In genomic region chr4:186886759-186887158, GRCh38 we compare ENCODE assay signal across 31 cellular contexts.
DNase-seq lines count a peak whose midpoint lies in the region; ATAC-seq, FAIRE-seq and TF ChIP-seq lines count a peak whose summit lies in the region.
"Had no signal": no experiment of that assay in that cellular context is flagged by ENCODE, and none has a peak within 500 bp of the region (broad histone marks: within the 10 kb centered on the region; RNA-seq: fewer than 3 reads in every experiment).

No MANE protein-coding gene starts in this region.

- H3K36me3 Mint-ChIP-seq in activated T-cell treated with anti-CD3 and anti-CD28 coated beads, Interleukin-2, amount 50 U/mL, for 72 hours (ENCODE audit: insufficient read depth in 2 of 2), result peaks cover 0 to 4% of the 10 kb centered on the region in 2 donors
- H3K36me3 Mint-ChIP-seq: natural killer cell treated with Interleukin-12 subunit alpha and Interleukin-12 subunit beta and Interleukin-15 and Interleukin-18, amount 100 ng/mL, for 72 hours had no signal

- H3K27me3 Mint-ChIP-seq in activated T-cell treated with anti-CD3 and anti-CD28 coated beads, Interleukin-2, amount 50 U/mL, for 72 hours (ENCODE audit: low read depth), result no peaks in the 10 kb centered on the region
- H3K27me3 Mint-ChIP-seq: activated CD8-positive, alpha-beta T cell treated with anti-CD3 and anti-CD28 coated beads for 36 hours; natural killer cell treated with Interleukin-12 subunit alpha and Interleukin-12 subunit beta and Interleukin-15 and Interleukin-18, amount 100 ng/mL, for 72 hours had no signal

- H3K79me2 ChIP-seq in OCI-LY7 (ENCODE audit: insufficient read depth, low read depth, low read length) (no peaks in the 10 kb centered on the region), H1 (ENCODE audit: control insufficient read depth in 1 of 2, insufficient read depth in 2 of 2, low read length in 2 of 2) (peaks cover 0 to 15% of the 10 kb centered on the region in 2 experiments; a peak in 2 of 4 replicates)

- H2BK15ac ChIP-seq in H1 (ENCODE audit: low read length), result no peak overlapping the region

- H3K9ac ChIP-seq in BLaER1 treated with 17β-estradiol and CSF1 and Interleukin-3, amounts not matched to agents 10 nM and 100 nM, result peak overlapping the region in 5 of 11 experiments; percentile 7 to 26 (median 14); a peak in 3 of 22 replicates
- no peak overlapping the region for H3K9ac ChIP-seq in H1 (replicated peaks in 1 of 4; ENCODE audit: extremely low read depth in 1 of 4, low read depth in 3 of 4, low read length in 3 of 4)
- H3K9ac ChIP-seq: GM23248, KMS-11 had no signal

- no peak overlapping the region for H4K5ac ChIP-seq in H1 (ENCODE audit: insufficient read length, low read depth, low read length)

- H4K91ac ChIP-seq in H1 (replicated peaks; ENCODE audit: insufficient read length, low read length), result no peak overlapping the region

- no peak for TF ChIP-seq CTCF in OCI-LY7 (conservative IDR thresholded peaks at IDR 0.05; ENCODE audit: low read length)
- no peak for TF ChIP-seq CTCF in H1 (IDR thresholded peaks at IDR 0.05; ENCODE audit: control extremely low read depth in 1 of 3, insufficient read depth in 1 of 3, low read depth in 1 of 3, low read length in 3 of 3)
- no peak for TF ChIP-seq CTCF in tibial artery (IDR thresholded peaks at IDR 0.05)

- no peak for ATAC-seq in GM18520 (IDR thresholded peaks at IDR 0.05; ENCODE audit: unreplicated experiment)
- ATAC-seq in HG03442 (IDR thresholded peaks at IDR 0.05; ENCODE audit: unreplicated experiment), result no peak
- no peak for ATAC-seq in activated T-cell treated with anti-CD3 and anti-CD28 coated beads, Interleukin-2, amount 50 U/mL, for 72 hours (replicated peaks in 1 of 2)
- ATAC-seq: activated CD8-positive, alpha-beta T cell treated with anti-CD3 and anti-CD28 coated beads for 36 hours; left cardiac atrium; natural killer cell treated with Interleukin-12 subunit alpha and Interleukin-12 subunit beta and Interleukin-15 and Interleukin-18, amount 100 ng/mL, for 72 hours had no signal

- H2BK12ac ChIP-seq in H1 (ENCODE audit: low read depth, low read length), result no peak overlapping the region

- no peak overlapping the region for H3K4me3 ChIP-seq in BLaER1 treated with 17β-estradiol and CSF1 and Interleukin-3, amounts not matched to agents 10 nM and 100 nM
- H3K4me3 ChIP-seq in OCI-LY7 (ENCODE audit: low read depth, low read length, poor library complexity, severe bottlenecking) (no peak overlapping the region), H1 (ENCODE audit: extremely low read depth in 1 of 4, insufficient read depth in 2 of 4, low read depth in 3 of 4, low read length in 4 of 4) (0 out of 8 replicates have a peak overlapping the region, but pooled peaks of 1 of the 4 experiments have one; percentile 87), neuron (ENCODE audit: low read length) (peak overlapping the region; percentile 86), tibial artery (no peak overlapping the region)
- H3K4me3 ChIP-seq: GM23248, lung, Peyer's patch, stomach had no signal

- no peak for TF ChIP-seq POLR2A in H1 (IDR thresholded peaks at IDR 0.05; ENCODE audit: control extremely low read depth in 1 of 2, low read depth in 2 of 2, low read length in 2 of 2)

- 100% methylated on average over 2 of the region's 2 CpGs; no CpG with 5 or more reads in 1 of the 2 experiments for whole genome bisulfite sequencing in H1 (ENCODE audit: extremely low coverage in 1 of 2, insufficient coverage in 1 of 2, insufficient read length in 1 of 2, insufficient replicate concordance in 2 of 2, low coverage in 1 of 2, low lambda C conversion rate in 2 of 2, missing lambda C conversion rate in 1 of 2), 2 experiments

- H2BK5ac ChIP-seq in H1 (ENCODE audit: low read depth, low read length), result no peak overlapping the region

- peaks cover 14 to 28% (median 21%) of the 10 kb centered on the region in 10 experiments for H3K4me1 ChIP-seq in BLaER1 treated with 17β-estradiol and CSF1 and Interleukin-3, amounts not matched to agents 10 nM and 100 nM
- H3K4me1 ChIP-seq in OCI-LY7 (ENCODE audit: insufficient read depth, low read length, poor library complexity, severe bottlenecking) (no peaks in the 10 kb centered on the region), H1 (replicated peaks in 1 of 4; ENCODE audit: control insufficient read depth in 3 of 4, insufficient read depth in 4 of 4, low read length in 3 of 4) (peaks cover 0 to 12% (median 5%) of the 10 kb centered on the region in 4 experiments; a peak in 5 of 7 replicates), neuron (ENCODE audit: insufficient read depth, low read length) (peaks cover 21% of the 10 kb centered on the region), tibial artery (no peaks in the 10 kb centered on the region)
- H3K4me1 ChIP-seq: Caco-2, Peyer's patch, stomach had no signal

- H3K27ac Mint-ChIP-seq in activated T-cell treated with anti-CD3 and anti-CD28 coated beads, Interleukin-2, amount 50 U/mL, for 72 hours, result no peak overlapping the region
- H3K27ac Mint-ChIP-seq: activated CD8-positive, alpha-beta T cell treated with anti-CD3 and anti-CD28 coated beads for 36 hours; activated T-helper 2 cell treated with anti-CD3 and anti-CD28 coated beads, Interferon-gamma antibody, Interleukin-2, Interleukin-4, amounts not matched to agents 10 μg/mL and 5 μg/mL and 100 μg/mL, durations not matched to agents 14 hours and 24 hours and 36 hours; HFFc6; natural killer cell treated with Interleukin-12 subunit alpha and Interleukin-12 subunit beta and Interleukin-15 and Interleukin-18, amount 100 ng/mL, for 72 hours; T-helper 2 cell treated with Interferon-gamma antibody and Interleukin-4, amounts not matched to agents 5 μg/mL and 100 μg/mL, for 36 hours had no signal

- no peak overlapping the region; the same call in 1 of the 2 replicates for H3K18ac ChIP-seq in H1 (ENCODE audit: extremely low read depth, low read length)

- POLR2A ChIA-PET in OCI-LY7 (lab: Charles Lee) (no interaction called here), H1 (lab: Charles Lee; ENCODE audit: partially characterized antibody) (no interaction called here)

- intact Hi-C loops in OCI-LY7 (cut with micrococcal nuclease; ENCODE audit: unreplicated experiment), result no loop called here
- intact Hi-C loops in tibial artery (cut with DNase I; ENCODE audit: low total_unique reads), result loop anchor here (10.0 kb wide), 1 partner anchor 132 kb away; no protein-coding TSS in a partner anchor

- no peak overlapping the region for H2BK120ac ChIP-seq in H1 (replicated peaks; ENCODE audit: low read depth, low read length)

- TF ChIP-seq RAD21 in H1 (IDR thresholded peaks at IDR 0.05 in 1 of 2, conservative IDR thresholded peaks at IDR 0.05 in 1 of 2; ENCODE audit: low read depth in 2 of 2, low read length in 2 of 2), result no peak

- H3K79me1 ChIP-seq in H1 (ENCODE audit: low read depth, low read length), result no peaks in the 10 kb centered on the region

- H3K9me3 Mint-ChIP-seq in activated T-cell treated with anti-CD3 and anti-CD28 coated beads, Interleukin-2, amount 50 U/mL, for 72 hours, result peaks cover 2 to 4% of the 10 kb centered on the region in 2 donors

- H2AK5ac ChIP-seq in H1 (ENCODE audit: low read depth, low read length), result no peak overlapping the region

- BruUV-seq in OCI-LY7 (replicated peaks; lab: Mats Ljungman, UMichigan), result no TSS peak

- no peak overlapping the region for H4K8ac ChIP-seq in H1 (ENCODE audit: extremely low read depth, insufficient read depth, low read length)

- H2BK20ac ChIP-seq in H1 (ENCODE audit: low read length), result no peak overlapping the region

- H2AFZ ChIP-seq in OCI-LY7 (ENCODE audit: low read length) (no peak overlapping the region), H1 (ENCODE audit: low read length) (no peak overlapping the region), neuron (ENCODE audit: low read depth, low read length) (no peak overlapping the region)
- H2AFZ ChIP-seq: GM23248 had no signal

- H3K14ac ChIP-seq in H1 (ENCODE audit: insufficient read length), result no peak overlapping the region

- H3K4me1 Mint-ChIP-seq in activated T-cell treated with anti-CD3 and anti-CD28 coated beads, Interleukin-2, amount 50 U/mL, for 72 hours (ENCODE audit: low read depth), result no peaks in the 10 kb centered on the region

- no peak overlapping the region for H3K56ac ChIP-seq in H1 (replicated peaks; ENCODE audit: insufficient read length, low read depth, low read length)

- peaks cover 0 to 4% (median 0%) of the 10 kb centered on the region in 11 experiments; a peak in 1 of 22 replicates for H3K36me3 ChIP-seq in BLaER1 treated with 17β-estradiol and CSF1 and Interleukin-3, amounts not matched to agents 10 nM and 100 nM
- H3K36me3 ChIP-seq in OCI-LY7 (ENCODE audit: insufficient read depth, low read length), result no peaks in the 10 kb centered on the region
- H3K36me3 ChIP-seq in H1 (ENCODE audit: control insufficient read depth in 2 of 4, insufficient read depth in 4 of 4, low read length in 3 of 4), result no peaks in the 10 kb centered on the region
- H3K36me3 ChIP-seq in neuron (ENCODE audit: insufficient read depth, low read length), result no peaks in the 10 kb centered on the region
- no peaks in the 10 kb centered on the region for H3K36me3 ChIP-seq in tibial artery
- H3K36me3 ChIP-seq: Peyer's patch, stomach had no signal

- no peaks in the 10 kb centered on the region for H3K23me2 ChIP-seq in H1 (ENCODE audit: low read depth, low read length)

- H3K27me3 ChIP-seq in BLaER1 treated with 17β-estradiol and CSF1 and Interleukin-3, amounts not matched to agents 10 nM and 100 nM, result no peaks in the 10 kb centered on the region
- H3K27me3 ChIP-seq in H1 (replicated peaks in 1 of 4; ENCODE audit: control insufficient read depth in 3 of 4, extremely low read depth in 1 of 4, insufficient read depth in 3 of 4, low read length in 3 of 4) (peaks cover 0 to 6% (median 2%) of the 10 kb centered on the region in 4 experiments; a peak in 3 of 7 replicates), neuron (ENCODE audit: insufficient read depth, low read length) (no peaks in the 10 kb centered on the region), tibial artery (no peaks in the 10 kb centered on the region)
- H3K27me3 ChIP-seq: Peyer's patch, stomach had no signal

- CTCF ChIA-PET in OCI-LY7 (lab: Charles Lee; ENCODE audit: unreplicated experiment), result interaction anchor here (0.6 kb wide), 1 partner anchor 20 kb away, joined by 4 read pairs; no protein-coding TSS in a partner anchor
- CTCF ChIA-PET in H1 (lab: Charles Lee; ENCODE audit: partially characterized antibody), result no interaction called here

- no peaks in the 10 kb centered on the region for H3K9me2 ChIP-seq in OCI-LY7 (ENCODE audit: insufficient read depth, low read length)

- H3K4ac ChIP-seq in H1 (replicated peaks; ENCODE audit: insufficient read length, low read depth, low read length), result no peak overlapping the region

- H4K20me1 ChIP-seq in BLaER1 treated with 17β-estradiol and CSF1 and Interleukin-3, amounts not matched to agents 10 nM and 100 nM, result no peaks in the 10 kb centered on the region
- H4K20me1 ChIP-seq in OCI-LY7 (ENCODE audit: insufficient read depth, low read length) (no peaks in the 10 kb centered on the region), H1 (replicated peaks in 1 of 2; ENCODE audit: control insufficient read depth in 1 of 2, insufficient read depth in 2 of 2, low read length in 2 of 2) (no peaks in the 10 kb centered on the region)

- peaks cover 17 to 30% (median 26%) of the 10 kb centered on the region in 11 experiments for H3K9me3 ChIP-seq in BLaER1 treated with 17β-estradiol and CSF1 and Interleukin-3, amounts not matched to agents 10 nM and 100 nM (replicated peaks in 1 of 11)
- no peaks in the 10 kb centered on the region for H3K9me3 ChIP-seq in OCI-LY7 (ENCODE audit: low read length)
- peaks cover 0 to 8% of the 10 kb centered on the region in 2 experiments; a peak in 1 of 4 replicates for H3K9me3 ChIP-seq in H1 (ENCODE audit: insufficient read depth in 2 of 2, low read depth in 1 of 2, low read length in 1 of 2)
- no peaks in the 10 kb centered on the region for H3K9me3 ChIP-seq in neuron (ENCODE audit: low read length)
- no peaks in the 10 kb centered on the region for H3K9me3 ChIP-seq in tibial artery
- H3K9me3 ChIP-seq: Caco-2, Peyer's patch had no signal

- H3K4me3 Mint-ChIP-seq in activated T-cell treated with anti-CD3 and anti-CD28 coated beads, Interleukin-2, amount 50 U/mL, for 72 hours, result no peak overlapping the region
- H3K4me3 Mint-ChIP-seq: activated CD8-positive, alpha-beta T cell treated with anti-CD3 and anti-CD28 coated beads for 36 hours; HFFc6; natural killer cell treated with Interleukin-12 subunit alpha and Interleukin-12 subunit beta and Interleukin-15 and Interleukin-18, amount 100 ng/mL, for 72 hours; T-helper 2 cell treated with Interferon-gamma antibody and Interleukin-4, amounts not matched to agents 5 μg/mL and 100 μg/mL, for 36 hours had no signal

- peak overlapping the region; percentile 54 to 79 (median 72) for H3K4me2 ChIP-seq in BLaER1 treated with 17β-estradiol and CSF1 and Interleukin-3, amounts not matched to agents 10 nM and 100 nM
- H3K4me2 ChIP-seq in OCI-LY7 (ENCODE audit: low read length), result 0 out of 2 replicates have a peak overlapping the region, but pooled peaks have one; percentile 12
- H3K4me2 ChIP-seq in H1 (ENCODE audit: insufficient read depth in 1 of 2, low read depth in 2 of 2, low read length in 2 of 2), result peak overlapping the region; percentile 33 to 62; a peak in 1 of 4 replicates
- H3K4me2 ChIP-seq: KMS-11 had no signal

- H3K23ac ChIP-seq in H1 (ENCODE audit: insufficient read length), result no peak overlapping the region

- no peak for TF ChIP-seq EP300 in H1 (IDR thresholded peaks at IDR 0.05; ENCODE audit: borderline replicate concordance in 1 of 2, low read depth in 2 of 2, low read length in 2 of 2)

- DNase-seq in OCI-LY7 (ENCODE audit: low spot score) (no peak), H1 (ENCODE audit: low read depth in 1 of 2, low spot score in 2 of 2) (no peak), tibial artery (no peak)
- DNase-seq in activated T-cell treated with anti-CD3 and anti-CD28 coated beads, Interleukin-2, amount 50 U/mL, for 72 hours, result no peak
- DNase-seq: activated CD8-positive, alpha-beta memory T cell treated with anti-CD3 and anti-CD28 coated beads, Interleukin-2, amount 50 U/mL, for 48 hours; activated CD8-positive, alpha-beta T cell treated with anti-CD3 and anti-CD28 coated beads for 36 hours; activated naive CD4-positive, alpha-beta T cell treated with anti-CD3 and anti-CD28 coated beads, Interleukin-2, amount 50 U/mL, for 16 hours; Caco-2; DND-41; GM23248; hippocampal formation; left cardiac atrium; MM.1S; NCI-H2081; NCI-H226; NCI-H526 treated with DMSO at 0.1 percent for 48 hours; Peyer's patch; SIG-M5; stimulated activated CD4-positive, alpha-beta T cell treated with anti-CD3 and anti-CD28 coated beads, Interleukin-12 subunit alpha, Interleukin-12 subunit beta, amount 100 ng/mL, for 4 hours; stimulated activated CD4-positive, alpha-beta T cell treated with anti-CD3 and anti-CD28 coated beads, Interleukin-2, amount 100 ng/mL, for 48 hours; stomach had no signal

- FAIRE-seq in H1 (lab: Jason Lieb, UNC), result no peak

- peak overlapping the region in 6 of 11 experiments; percentile 15 to 49 (median 39); a peak in 7 of 22 replicates for H3K27ac ChIP-seq in BLaER1 treated with 17β-estradiol and CSF1 and Interleukin-3, amounts not matched to agents 10 nM and 100 nM
- H3K27ac ChIP-seq in OCI-LY7 (ENCODE audit: low read depth, low read length, poor library complexity, severe bottlenecking) (no peak overlapping the region), H1 (ENCODE audit: low read depth, low read length) (no peak overlapping the region), tibial artery (no peak overlapping the region)
- H3K27ac ChIP-seq: GM23248, KMS-11, Peyer's patch, stomach had no signal

Comparison
In these comparisons a context has a peak if more than half of its experiments do, and no peak if none do; other contexts are left out.
1. H3K27ac ChIP-seq: peak in BLaER1 treated with 17β-estradiol and CSF1 and Interleukin-3, amounts not matched to agents 10 nM and 100 nM (6 of 11); none in OCI-LY7 (single experiment), H1 (single experiment) and tibial artery (0 of 2).
2. H3K4me2 ChIP-seq: peak in every context shown above with its lines; median percentile 72 in BLaER1 treated with 17β-estradiol and CSF1 and Interleukin-3, amounts not matched to agents 10 nM and 100 nM; 48 in H1; 12 in OCI-LY7.